Comparison of ENCODE assay signal across 8 cellular contexts in the genomic region with DNA sequence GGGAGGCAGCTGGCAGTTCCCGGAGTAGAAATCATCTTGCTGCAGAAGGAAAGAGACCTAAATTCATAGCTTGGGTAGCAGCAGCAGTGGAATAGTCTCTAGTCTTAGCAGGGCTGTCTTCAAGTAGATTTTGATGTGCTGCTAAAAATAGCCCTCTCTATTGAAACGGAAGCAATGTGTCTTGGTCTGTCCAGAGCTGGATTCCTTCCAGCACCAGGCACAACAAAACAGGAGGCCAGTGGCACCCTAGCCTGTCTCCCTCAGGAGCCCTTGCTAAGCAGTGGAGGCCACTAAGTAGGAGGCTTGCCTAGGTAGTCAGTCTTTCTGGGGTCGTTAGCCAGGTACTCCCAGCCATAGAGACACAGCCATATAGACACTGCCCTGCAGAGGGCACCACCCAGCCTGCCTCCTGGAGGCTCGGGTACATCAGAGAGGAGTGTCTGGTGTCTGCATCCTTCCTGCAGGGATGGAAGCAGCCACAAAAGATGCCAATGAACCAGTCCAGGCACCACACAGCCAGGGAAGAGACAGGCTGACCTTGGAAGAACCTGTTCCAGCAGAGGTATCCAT.
DNase-seq lines count a peak whose midpoint lies in the region; ATAC-seq, FAIRE-seq and TF ChIP-seq lines count a peak whose summit lies in the region.

No MANE protein-coding gene starts in this region.

- TF ChIP-seq POLR2A in HepG2 (IDR thresholded peaks at IDR 0.05; ENCODE audit: insufficient read depth in 1 of 2, low read depth in 2 of 2, low read length in 2 of 2) = no peak

- H3K79me2 ChIP-seq in HepG2 (ENCODE audit: insufficient read depth, low read length) = no peaks in the 10 kb centered on the region

- CTCF ChIA-PET in HepG2 (lab: Yijun Ruan, JAX; ENCODE audit: low intra/inter-chr PET ratio, low total read pairs) = no interaction called here

- H3K27ac ChIP-seq in angular gyrus (ENCODE audit: low read depth, low read length) (peak overlapping the region; percentile 31), HepG2 (ENCODE audit: extremely low read length, insufficient read depth, low read length) (no peak overlapping the region)

- H2AFZ ChIP-seq in HepG2 (ENCODE audit: low read length) = no peak overlapping the region

- no peaks in the 10 kb centered on the region for H3K4me1 ChIP-seq in HepG2 (ENCODE audit: insufficient read depth, low read length)

- H3K4me3 ChIP-seq in HepG2 (replicated peaks in 1 of 3; ENCODE audit: insufficient read depth in 1 of 3, low read depth in 2 of 3, low read length in 3 of 3) = no peak overlapping the region

- POLR2A ChIA-PET in HepG2 (lab: Yijun Ruan, JAX) = no interaction called here

- no peak for TF ChIP-seq RAD21 in HepG2 (CRISPR knock-in tag; IDR thresholded peaks at IDR 0.05)

- no peak for TF ChIP-seq EP300 in HepG2 (IDR thresholded peaks at IDR 0.05; ENCODE audit: low read depth in 2 of 2, low read length in 2 of 2)
- no peak for TF ChIP-seq EP300 in HepG2 (CRISPR knock-in tag; IDR thresholded peaks at IDR 0.05; ENCODE audit: borderline replicate concordance)

- ATAC-seq in HepG2 = peak; percentile 91
- no peak for ATAC-seq in HG03378 (IDR thresholded peaks at IDR 0.05; ENCODE audit: unreplicated experiment)

- intact Hi-C loops in HepG2 (cut with micrococcal nuclease; ENCODE audit: unreplicated experiment) = loop anchor here (2.0 kb wide), 1 partner anchor 149 kb away; no protein-coding TSS in a partner anchor

- WGBS in HepG2 (ENCODE audit: low lambda C conversion rate) = 7% methylated on average over 3 of the region's 4 CpGs

- H3K27me3 ChIP-seq in HepG2 (ENCODE audit: control insufficient read depth in 1 of 2, insufficient read depth in 2 of 2, low read length in 2 of 2) = peaks cover 0 to 5% of the 10 kb centered on the region in 2 experiments; a peak in 3 of 5 replicates

- H3K36me3 ChIP-seq in HepG2 (replicated peaks in 1 of 2; ENCODE audit: control insufficient read depth in 1 of 2, insufficient read depth in 2 of 2, low read length in 2 of 2) = no peaks in the 10 kb centered on the region

- no peak for FAIRE-seq in HepG2 (lab: Jason Lieb, UNC)

- H3K4me2 ChIP-seq in HepG2 (ENCODE audit: low read depth, low read length) = no peak overlapping the region

- in situ Hi-C loops in HepG2 (cut with HindIII; ENCODE audit: extremely low pct_ligation_motif_present, low pct_unique_long_range_greater_than_20kb) = loop anchor here (5.0 to 10.0 kb wide), 2 partner anchors 122 to 149 kb away; no protein-coding TSS in a partner anchor

- H4K20me1 ChIP-seq in HepG2 (ENCODE audit: insufficient read depth, low read length) = no peaks in the 10 kb centered on the region

- no peak overlapping the region for H3K9ac ChIP-seq in HepG2 (ENCODE audit: insufficient read depth, low read depth, low read length)

- TF ChIP-seq CTCF in HepG2 (CRISPR knock-in tag; IDR thresholded peaks at IDR 0.05) = peak; percentile 55

- DNase-seq in NCI-H146 (lab: John Stamatoyannopoulos, UW) (peak; percentile 42), NCI-H146 treated with DMSO at 0.1 percent for 48 hours (lab: John Stamatoyannopoulos, UW; ENCODE audit: unreplicated experiment) (no peak), NAMALWA (ENCODE audit: low spot score) (peak; percentile 37), HepG2 (ENCODE audit: low spot score) (peak; percentile 12), Ammon's horn (ENCODE audit: low spot score) (no peak)
- DNase-seq in effector CD8-positive, alpha-beta T cell (lab: John Stamatoyannopoulos, UW) = no peak

- H3K9me3 ChIP-seq in HepG2 (ENCODE audit: low read length) = no peaks in the 10 kb centered on the region

- no TSS peak for BruUV-seq in HepG2 (replicated peaks; lab: Mats Ljungman, UMichigan)

TF ChIP-seq in HepG2, 621 proteins besides CTCF, POLR2A, EP300 and RAD21:
- TF ChIP-seq STAG1 (CRISPR knock-in tag; IDR thresholded peaks at IDR 0.05) (peak; percentile 45), CEBPB (IDR thresholded peaks at IDR 0.05; ENCODE audit: borderline replicate concordance, low read depth, low read length) (no peak)
TF ChIP-seq in HepG2: peak in this region for 1.

Comparison
In these comparisons a context has a peak if more than half of its experiments do, and no peak if none do; other contexts are left out.
1. DNase-seq: peak in NCI-H146 (single experiment), NAMALWA (single experiment) and HepG2 (single experiment); none in NCI-H146 treated with DMSO at 0.1 percent for 48 hours (single experiment), effector CD8-positive, alpha-beta T cell (single experiment) and Ammon's horn (single experiment).